In genomic region chr2:33051586-33052385, GRCh38 we compare ENCODE assay signal across 15 cellular contexts.
DNase-seq lines count a peak whose midpoint lies in the region; ATAC-seq, FAIRE-seq and TF ChIP-seq lines count a peak whose summit lies in the region.
"Had no signal": no experiment of that assay in that cellular context is flagged by ENCODE, and none has a peak within 500 bp of the region (broad histone marks: within the 10 kb centered on the region; RNA-seq: fewer than 3 reads in every experiment).

No MANE protein-coding gene starts in this region.

- TF ChIP-seq EP300 in HepG2 (IDR thresholded peaks at IDR 0.05; ENCODE audit: low read depth in 2 of 2, low read length in 2 of 2): no peak
- TF ChIP-seq EP300 in HepG2 (CRISPR knock-in tag; IDR thresholded peaks at IDR 0.05; ENCODE audit: borderline replicate concordance): no peak

- no peaks in the 10 kb centered on the region for H4K20me1 ChIP-seq in HepG2 (ENCODE audit: insufficient read depth, low read length)
- H4K20me1 ChIP-seq: BLaER1 treated with 17β-estradiol and CSF1 and Interleukin-3, amounts not matched to agents 10 nM and 100 nM had no signal

- H3K27me3 ChIP-seq in HepG2 (ENCODE audit: control insufficient read depth in 1 of 2, insufficient read depth in 2 of 2, low read length in 2 of 2): no peaks in the 10 kb centered on the region
- H3K27me3 ChIP-seq: BLaER1 treated with 17β-estradiol and CSF1 and Interleukin-3, amounts not matched to agents 10 nM and 100 nM; SJSA1 had no signal

- no peak overlapping the region for H3K4me2 ChIP-seq in HepG2 (ENCODE audit: low read depth, low read length)

- POLR2A ChIA-PET in HepG2 (lab: Yijun Ruan, JAX): no interaction called here

- FAIRE-seq in HepG2 (lab: Jason Lieb, UNC): no peak

- no peaks in the 10 kb centered on the region for H3K9me3 ChIP-seq in HepG2 (ENCODE audit: low read length)
- H3K9me3 ChIP-seq: SJSA1 had no signal

- intact Hi-C loops in HepG2 (cut with micrococcal nuclease; ENCODE audit: unreplicated experiment): no loop called here

- no peak overlapping the region for H2AFZ ChIP-seq in HepG2 (ENCODE audit: low read length)

- H3K4me1 ChIP-seq in HepG2 (ENCODE audit: insufficient read depth, low read length): no peaks in the 10 kb centered on the region
- H3K4me1 ChIP-seq: SJSA1 had no signal

- BruUV-seq in HepG2 (replicated peaks; lab: Mats Ljungman, UMichigan): no TSS peak

- peak; percentile 98 for DNase-seq in AG09309 (ENCODE audit: low read depth)
- peak; percentile 74 for DNase-seq in LHCN-M2 (ENCODE audit: low read depth)
- peak; percentile 47 for DNase-seq in astrocyte of the spinal cord (ENCODE audit: low read depth, low spot score)
- peak; percentile 41 for DNase-seq in HepG2 (ENCODE audit: low spot score)
- no peak for DNase-seq in NCI-H2171 (lab: John Stamatoyannopoulos, UW)
- no peak for DNase-seq in NCI-H1417 treated with DMSO at 0.1 percent for 48 hours (lab: John Stamatoyannopoulos, UW)
- DNase-seq in NCI-H128 (lab: John Stamatoyannopoulos, UW; ENCODE audit: unreplicated experiment): no peak
- no peak for DNase-seq in D341Med (ENCODE audit: low spot score)
- DNase-seq: activated CD4-positive, CD25-positive, alpha-beta regulatory T cell treated with anti-CD3 and anti-CD28 coated beads, Interleukin-2, amount 50 U/mL, for 72 hours; activated effector memory CD4-positive, alpha-beta T cell treated with Interleukin-2 at 50 U/mL for 16 hours; naive B cell; NCI-H2081; stimulated activated CD4-positive, alpha-beta T cell treated with anti-CD3 and anti-CD28 coated beads, Interleukin-15, amount 100 ng/mL, for 24 hours had no signal

- H3K4me3 ChIP-seq in AG09309 (ENCODE audit: control insufficient read depth, low read depth, low read length): no peak overlapping the region
- H3K4me3 ChIP-seq in astrocyte of the spinal cord (ENCODE audit: low read depth, low read length): no peak overlapping the region
- no peak overlapping the region for H3K4me3 ChIP-seq in HepG2 (replicated peaks in 1 of 3; ENCODE audit: insufficient read depth in 1 of 3, low read depth in 2 of 3, low read length in 3 of 3)
- H3K4me3 ChIP-seq: BLaER1 treated with 17β-estradiol and CSF1 and Interleukin-3, amounts not matched to agents 10 nM and 100 nM; SJSA1 had no signal

- no peaks in the 10 kb centered on the region for H3K79me2 ChIP-seq in HepG2 (ENCODE audit: insufficient read depth, low read length)

- ATAC-seq in HepG2: peak; percentile 80

- in situ Hi-C loops in astrocyte of the spinal cord (cut with HindIII; ENCODE audit: low sequenced_read_pairs) (no loop called here), HepG2 (cut with HindIII; ENCODE audit: extremely low pct_ligation_motif_present, low pct_unique_long_range_greater_than_20kb) (no loop called here)

- TF ChIP-seq CTCF in AG09309 (IDR thresholded peaks at IDR 0.05; ENCODE audit: control insufficient read depth, insufficient read depth, low read depth, low read length, missing control alignments): no peak
- TF ChIP-seq CTCF in astrocyte of the spinal cord (IDR thresholded peaks at IDR 0.05; ENCODE audit: low read depth, low read length): no peak
- TF ChIP-seq CTCF in HepG2 (CRISPR knock-in tag; IDR thresholded peaks at IDR 0.05): no peak

- H3K36me3 ChIP-seq in HepG2 (replicated peaks in 1 of 2; ENCODE audit: control insufficient read depth in 1 of 2, insufficient read depth in 2 of 2, low read length in 2 of 2): no peaks in the 10 kb centered on the region
- H3K36me3 ChIP-seq: BLaER1 treated with 17β-estradiol and CSF1 and Interleukin-3, amounts not matched to agents 10 nM and 100 nM; SJSA1 had no signal

- no peak for TF ChIP-seq POLR2A in HepG2 (IDR thresholded peaks at IDR 0.05; ENCODE audit: insufficient read depth in 1 of 2, low read depth in 2 of 2, low read length in 2 of 2)

- TF ChIP-seq RAD21 in HepG2 (CRISPR knock-in tag; IDR thresholded peaks at IDR 0.05): no peak

- WGBS in HepG2 (ENCODE audit: low lambda C conversion rate): 31% methylated on average over 7 of the region's 7 CpGs

- H3K9ac ChIP-seq in HepG2 (ENCODE audit: insufficient read depth, low read depth, low read length): no peak overlapping the region
- H3K9ac ChIP-seq: BLaER1 treated with 17β-estradiol and CSF1 and Interleukin-3, amounts not matched to agents 10 nM and 100 nM had no signal

- CTCF ChIA-PET in HepG2 (lab: Yijun Ruan, JAX; ENCODE audit: low intra/inter-chr PET ratio, low total read pairs): no interaction called here

- no peak overlapping the region for H3K27ac ChIP-seq in HepG2 (ENCODE audit: extremely low read length, insufficient read depth, low read length)
- H3K27ac ChIP-seq: SJSA1 had no signal

TF ChIP-seq in HepG2, 621 proteins besides CTCF, POLR2A, EP300 and RAD21 (continues in another document):
- TF ChIP-seq CREB1 (IDR thresholded peaks at IDR 0.05) (0 out of 2 replicates have a peak, but pooled peaks have one; percentile 35), CREB1 (CRISPR knock-in tag; IDR thresholded peaks at IDR 0.05) (no peak), FOSL2 (CRISPR knock-in tag; IDR thresholded peaks at IDR 0.05) (peak; percentile 17; the same call in 1 of the 2 replicates), DNMT1 (CRISPR knock-in tag; IDR thresholded peaks at IDR 0.05) (no peak), ZNF326 (CRISPR knock-in tag; IDR thresholded peaks at IDR 0.05; ENCODE audit: borderline replicate concordance) (no peak), PRDM4 (CRISPR knock-in tag; IDR thresholded peaks at IDR 0.05; ENCODE audit: borderline replicate concordance) (no peak), FOXP1 (IDR thresholded peaks at IDR 0.05) (no peak), FOXP1 (CRISPR knock-in tag; IDR thresholded peaks at IDR 0.05) (0 out of 2 replicates have a peak, but pooled peaks have one; percentile 13), XBP1 (CRISPR knock-in tag; IDR thresholded peaks at IDR 0.05) (0 out of 2 replicates have a peak, but pooled peaks have one; percentile 36), DMAP1 (CRISPR knock-in tag; IDR thresholded peaks at IDR 0.05) (no peak), ZFP62 (CRISPR knock-in tag; IDR thresholded peaks at IDR 0.05) (no peak), ZNF687 (CRISPR knock-in tag; IDR thresholded peaks at IDR 0.05) (no peak), ZBTB20 (CRISPR knock-in tag; IDR thresholded peaks at IDR 0.05; ENCODE audit: borderline replicate concordance, low read depth) (no peak), SRF (IDR thresholded peaks at IDR 0.05; ENCODE audit: low read depth, low read length) (no peak), CEBPB (IDR thresholded peaks at IDR 0.05; ENCODE audit: borderline replicate concordance, low read depth, low read length) (peak; percentile 64; the same call in 1 of the 2 replicates), ZNF747 (CRISPR knock-in tag; IDR thresholded peaks at IDR 0.05; ENCODE audit: borderline replicate concordance) (no peak), ZNF781 (CRISPR knock-in tag; IDR thresholded peaks at IDR 0.05; ENCODE audit: borderline replicate concordance, not compliant biosample characterization) (no peak), ZNF563 (CRISPR knock-in tag; IDR thresholded peaks at IDR 0.05) (no peak), ZNF589 (CRISPR knock-in tag; conservative IDR thresholded peaks at IDR 0.05) (no peak)

Comparison
In these comparisons a context has a peak if more than half of its experiments do, and no peak if none do; other contexts are left out.
1. DNase-seq: peak in AG09309 (single experiment), LHCN-M2 (single experiment), astrocyte of the spinal cord (single experiment) and HepG2 (single experiment); none in NCI-H2171 (single experiment), NCI-H1417 treated with DMSO at 0.1 percent for 48 hours (single experiment), NCI-H128 (single experiment) and D341Med (single experiment).